In genomic region chr11:1120532-1121342, GRCh38 we compare ENCODE assay signal across 28 cellular contexts. TPM values are rescaled to one million over a fixed set of nuclear protein-coding genes. Genes with fewer than 3 reads are reported as not detected.
DNase-seq lines count a peak whose midpoint lies in the region; ATAC-seq, FAIRE-seq and TF ChIP-seq lines count a peak whose summit lies in the region.
"Had no signal": no experiment of that assay in that cellular context is flagged by ENCODE, and none has a peak within 500 bp of the region (broad histone marks: within the 10 kb centered on the region; RNA-seq: fewer than 3 reads in every experiment).

No MANE protein-coding gene starts in this region.

- DNase-seq in activated CD4-positive, alpha-beta T cell treated with anti-CD3 and anti-CD28 coated beads for 1 hour, result peak; percentile 5
- no peak for DNase-seq in activated CD4-positive, alpha-beta T cell treated with anti-CD3 and anti-CD28 coated beads, Interleukin-2, amount 50 U/mL, for 48 hours
- DNase-seq in H7, result peak; percentile 50
- DNase-seq in kidney, result peak; percentile 64
- DNase-seq in sigmoid colon, result peak; percentile 47
- DNase-seq in CD1c-positive myeloid dendritic cell (ENCODE audit: extremely low spot score), result no peak
- DNase-seq in mesenchymal stem cell, result no peak
- DNase-seq: 8988T; activated CD8-positive, alpha-beta memory T cell treated with anti-CD3 and anti-CD28 coated beads for 24 hours; activated T-cell treated with anti-CD3 and anti-CD28 coated beads, Interleukin-2, amount 50 U/mL, for 48 hours; caudate nucleus; CD4-positive, alpha-beta T cell; DMS53; IMR-90; NCI-H1048; NCI-H187; NCI-H526 treated with DMSO at 0.1 percent for 48 hours; RPMI8226; stimulated activated naive B cell treated with anti-CD40 and anti-IgM and Interleukin-4, amounts not matched to agents 10 μg/mL and 1 μg/mL and 100 μg/mL, for 72 hours had no signal

- no peak for TF ChIP-seq POLR2A in sigmoid colon (IDR thresholded peaks at IDR 0.05)

- H2BK15ac ChIP-seq in mesenchymal stem cell (ENCODE audit: low read depth, poor library complexity, severe bottlenecking), result no peak overlapping the region

- H3K4me2 ChIP-seq in mesenchymal stem cell (ENCODE audit: low read length, poor library complexity, severe bottlenecking), result no peak overlapping the region

- no peak overlapping the region for H3K27ac ChIP-seq in kidney (ENCODE audit: low read depth in 2 of 2, low read length in 2 of 2)
- H3K27ac ChIP-seq in sigmoid colon, result no peak overlapping the region
- H3K27ac ChIP-seq in mesenchymal stem cell (ENCODE audit: low read length, poor library complexity, severe bottlenecking), result no peak overlapping the region
- H3K27ac ChIP-seq: ascending aorta, tibial nerve had no signal

- no peak for ATAC-seq in HG03135 (IDR thresholded peaks at IDR 0.05; ENCODE audit: unreplicated experiment)
- ATAC-seq: activated naive CD4-positive, alpha-beta T cell treated with anti-CD3 and anti-CD28 coated beads, Interleukin-2, amount 50 U/mL, for 72 hours; stimulated activated naive B cell treated with anti-CD40 and anti-IgM and Interleukin-4, amounts not matched to agents 10 μg/mL and 1 μg/mL and 100 μg/mL, for 72 hours had no signal

- 54 to 78% methylated on average over 27 of the region's 27 CpGs for WGBS in sigmoid colon, 2 donors
- WGBS in mesenchymal stem cell, result 85% methylated on average over 27 of the region's 27 CpGs

- no peak overlapping the region for H2AK5ac ChIP-seq in mesenchymal stem cell (ENCODE audit: low read length, severe bottlenecking)

- H3K4me3 ChIP-seq in H7 (ENCODE audit: insufficient read depth, low read depth, low read length) (no peak overlapping the region), kidney (ENCODE audit: low read length in 2 of 2) (no peak overlapping the region), sigmoid colon (no peak overlapping the region), mesenchymal stem cell (ENCODE audit: insufficient read depth in 1 of 2, low read depth in 1 of 2, low read length in 2 of 2) (no peak overlapping the region)
- H3K4me3 ChIP-seq: ascending aorta, lung, tibial nerve had no signal

- no peaks in the 10 kb centered on the region for H3K36me3 ChIP-seq in H7 (replicated peaks; ENCODE audit: control insufficient read depth, insufficient read depth, low read length)
- H3K36me3 ChIP-seq in kidney (ENCODE audit: control insufficient read depth in 1 of 2, insufficient read depth in 2 of 2, low read length in 2 of 2), result no peaks in the 10 kb centered on the region
- no peaks in the 10 kb centered on the region for H3K36me3 ChIP-seq in sigmoid colon
- H3K36me3 ChIP-seq in mesenchymal stem cell (ENCODE audit: control insufficient read depth in 1 of 2, insufficient read depth in 2 of 2, low read depth in 1 of 2, low read length in 2 of 2), result no peaks in the 10 kb centered on the region
- H3K36me3 ChIP-seq: ascending aorta, tibial nerve had no signal

- H2BK12ac ChIP-seq in mesenchymal stem cell (ENCODE audit: low read length in 2 of 2), result no peak overlapping the region

- no peak overlapping the region for H2BK120ac ChIP-seq in mesenchymal stem cell (ENCODE audit: low read depth, low read length)

- no peak overlapping the region for H2AFZ ChIP-seq in mesenchymal stem cell (ENCODE audit: low read depth, low read length)

- no peak overlapping the region for H3K4ac ChIP-seq in mesenchymal stem cell (ENCODE audit: low read depth in 1 of 2, low read length in 2 of 2)

- TF ChIP-seq CTCF in kidney (IDR thresholded peaks at IDR 0.05; ENCODE audit: borderline replicate concordance, extremely low read depth, insufficient read depth), result no peak
- no peak for TF ChIP-seq CTCF in sigmoid colon (IDR thresholded peaks at IDR 0.05)

- intact Hi-C loops in kidney (cut with DNase I), result no loop called here
- intact Hi-C loops in sigmoid colon (cut with DNase I), result no loop called here

- no peak overlapping the region for H3K14ac ChIP-seq in mesenchymal stem cell (ENCODE audit: low read length in 2 of 2)

- no peaks in the 10 kb centered on the region for H3K79me1 ChIP-seq in mesenchymal stem cell (replicated peaks; ENCODE audit: low read length, poor library complexity, severe bottlenecking)

- no peak overlapping the region for H3K18ac ChIP-seq in mesenchymal stem cell (ENCODE audit: low read depth in 1 of 2, low read length in 2 of 2)

- H3K9ac ChIP-seq in kidney (ENCODE audit: low read length in 2 of 2) (no peak overlapping the region), mesenchymal stem cell (ENCODE audit: low read length) (no peak overlapping the region)

- no peak overlapping the region for H2BK5ac ChIP-seq in mesenchymal stem cell (ENCODE audit: low read depth, low read length, poor library complexity, severe bottlenecking)

- TF ChIP-seq EP300 in sigmoid colon (IDR thresholded peaks at IDR 0.05), result no peak

- H3K23ac ChIP-seq in mesenchymal stem cell (ENCODE audit: low read length in 2 of 2), result no peak overlapping the region

- H3K4me1 ChIP-seq in kidney (ENCODE audit: control insufficient read depth in 1 of 2, insufficient read depth in 1 of 2, low read depth in 1 of 2, low read length in 2 of 2) (no peaks in the 10 kb centered on the region), sigmoid colon (no peaks in the 10 kb centered on the region), mesenchymal stem cell (ENCODE audit: control insufficient read depth, insufficient read depth, low read depth, low read length) (peaks cover 4% of the 10 kb centered on the region)
- H3K4me1 ChIP-seq: ascending aorta, tibial nerve had no signal

- no peak overlapping the region for H4K91ac ChIP-seq in mesenchymal stem cell (ENCODE audit: low read length)

- H3K9me3 ChIP-seq in kidney (ENCODE audit: control insufficient read depth in 1 of 2, low read length in 2 of 2) (no peaks in the 10 kb centered on the region), sigmoid colon (no peaks in the 10 kb centered on the region), mesenchymal stem cell (ENCODE audit: control insufficient read depth, low read length) (peaks cover 4% of the 10 kb centered on the region)
- H3K9me3 ChIP-seq: ascending aorta, tibial nerve had no signal

- no peak overlapping the region for H4K8ac ChIP-seq in mesenchymal stem cell (ENCODE audit: low read length)

- H3K27me3 ChIP-seq in H7 (ENCODE audit: control insufficient read depth, insufficient read depth, low read length) (no peaks in the 10 kb centered on the region), sigmoid colon (peaks cover 0 to 41% (median 6%) of the 10 kb centered on the region in 3 donors), mesenchymal stem cell (ENCODE audit: control insufficient read depth in 1 of 2, insufficient read depth in 1 of 2, low read length in 2 of 2) (peaks cover 17 to 75% of the 10 kb centered on the region in 2 experiments)
- H3K27me3 ChIP-seq: ascending aorta had no signal

- FAIRE-seq in kidney (lab: Jason Lieb, UNC), result no peak
- FAIRE-seq: endometrium, G401.6, islet of Langerhans had no signal

RNA-seq across cellular contexts. Expression of gene MUC5AC, which starts 37.0 kb away (rescaled TPM):
- total RNA-seq in H7 (2014; rRNA removed; shearing (Covaris generic)), result not detected in 2 replicates
- total RNA-seq in kidney, result 0.03 TPM
- not detected for polyA plus RNA-seq in kidney (ENCODE audit: insufficient read depth, low read depth, low replicate concordance)
- under 1 TPM in 1 of 4 donors, not detected in 3; under 0.01 TPM for total RNA-seq in sigmoid colon
- under 1 TPM in 2 of 3 donors, not detected in 1; under 0.01 to 0.09 TPM for polyA plus RNA-seq in sigmoid colon
- polyA plus RNA-seq in mesenchymal stem cell (2013, experiment 1 of 2), result not detected
- not detected for polyA plus RNA-seq in mesenchymal stem cell (2013, experiment 2 of 2)
- total RNA-seq: activated naive CD4-positive, alpha-beta T cell treated with anti-CD3 and anti-CD28 coated beads, Interleukin-2, amount 50 U/mL, for 72 hours; CD4-positive, alpha-beta T cell; IMR-90; neural crest cell; tibial nerve had no signal

RNA-seq across cellular contexts. Expression of gene MUC2, which starts 46.1 kb away (rescaled TPM):
- total RNA-seq in H7 (2014; rRNA removed; shearing (Covaris generic)), result not detected in 2 replicates
- total RNA-seq in kidney (not detected), sigmoid colon (1 to 10 TPM in 3 of 4 donors, not detected in 1; 2.5 to 8.0 (median 2.9) TPM)
- polyA plus RNA-seq in kidney (ENCODE audit: insufficient read depth, low read depth, low replicate concordance) (not detected), sigmoid colon (100 to 1,000 TPM in 1 of 3 donors, 10 to 100 TPM in 2; 22.8 to 248 (median 40.2) TPM)
- polyA plus RNA-seq in mesenchymal stem cell (2013, experiment 1 of 2), result not detected
- not detected for polyA plus RNA-seq in mesenchymal stem cell (2013, experiment 2 of 2)
- total RNA-seq: activated naive CD4-positive, alpha-beta T cell treated with anti-CD3 and anti-CD28 coated beads, Interleukin-2, amount 50 U/mL, for 72 hours; CD4-positive, alpha-beta T cell; IMR-90; neural crest cell; tibial nerve had no signal
- polyA plus RNA-seq: IMR-90 had no signal

Comparison
In these comparisons a context has a peak if more than half of its experiments do, and no peak if none do; other contexts are left out.
1. DNase-seq: peak in activated CD4-positive, alpha-beta T cell treated with anti-CD3 and anti-CD28 coated beads for 1 hour (single experiment), H7 (single experiment), kidney (single experiment) and sigmoid colon (single experiment); none in activated CD4-positive, alpha-beta T cell treated with anti-CD3 and anti-CD28 coated beads, Interleukin-2, amount 50 U/mL, for 48 hours (0 of 2), CD1c-positive myeloid dendritic cell (single experiment) and mesenchymal stem cell (single experiment).